In the genomic region with DNA sequence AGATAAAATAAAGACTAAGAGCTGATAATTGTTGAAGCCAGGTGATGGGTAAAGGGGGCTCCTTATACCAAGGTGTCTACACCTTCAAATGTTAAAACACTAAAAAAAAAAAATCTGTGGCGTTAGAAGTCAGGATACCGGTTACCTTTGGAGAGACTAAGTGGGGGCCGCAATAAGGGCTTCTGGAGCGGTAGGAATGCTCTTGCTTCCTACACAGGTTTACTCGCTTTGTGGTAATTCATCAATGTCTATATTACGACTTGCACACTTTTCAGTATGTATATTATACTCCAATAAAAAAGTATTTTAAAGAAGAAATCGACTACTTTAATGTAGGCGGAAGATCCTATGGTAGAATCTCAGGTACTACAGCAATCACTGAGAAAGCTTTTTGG, we compare ENCODE assay signal across 8 cellular contexts. TPM values are rescaled to one million over a fixed set of nuclear protein-coding genes. Genes with fewer than 3 reads are reported as not detected.
DNase-seq lines count a peak whose midpoint lies in the region; ATAC-seq lines count a peak whose summit lies in the region.

No MANE protein-coding gene starts in this region.

- CTCF ChIA-PET in activated CD8-positive, alpha-beta T cell treated with anti-CD3 and anti-CD28 coated beads, Interleukin-2, amount 10 ng/mL, durations not matched to agents 7 days and 5 days (lab: Charles Lee), result interaction anchor here (0.7 to 2.7 kb wide), 12 partner anchors 8 to 832 kb away, joined by 3 to 39 read pairs (median 5); partner anchors contain the start of genes MRPS27 and PTCD2

- H3K4me1 ChIP-seq in iPS-18a (ENCODE audit: control insufficient read depth, low read depth, low read length), result peaks cover 12% of the 10 kb centered on the region
- H3K4me1 ChIP-seq in stomach smooth muscle (ENCODE audit: control insufficient read depth, insufficient read depth, low read length), result peaks cover 7% of the 10 kb centered on the region

- DNase-seq in NCI-H1694 treated with DMSO at 0.1 percent for 48 hours (lab: John Stamatoyannopoulos, UW) (peak; percentile 54), NCI-H1694 (lab: John Stamatoyannopoulos, UW) (no peak), SKM-1 (lab: John Stamatoyannopoulos, UW; ENCODE audit: unreplicated experiment) (no peak), Ammon's horn (ENCODE audit: low spot score) (no peak)
- no peak for DNase-seq in activated CD8-positive, alpha-beta T cell treated with anti-CD3 and anti-CD28 coated beads, Interleukin-2, amount 10 ng/mL, durations not matched to agents 7 days and 5 days
- DNase-seq in activated CD4-positive, alpha-beta T cell treated with anti-CD3 and anti-CD28 coated beads for 48 hours, result no peak

- H3K27ac ChIP-seq in iPS-18a (ENCODE audit: low read length) (no peak overlapping the region), stomach smooth muscle (ENCODE audit: low read length) (peak overlapping the region; percentile 88)

- no peaks in the 10 kb centered on the region for H3K27me3 Mint-ChIP-seq in activated CD8-positive, alpha-beta T cell treated with anti-CD3 and anti-CD28 coated beads, Interleukin-2, amount 10 ng/mL, durations not matched to agents 7 days and 5 days (ENCODE audit: low read depth)

- H3K9me3 Mint-ChIP-seq in activated CD8-positive, alpha-beta T cell treated with anti-CD3 and anti-CD28 coated beads, Interleukin-2, amount 10 ng/mL, durations not matched to agents 7 days and 5 days (ENCODE audit: insufficient read depth), result no peaks in the 10 kb centered on the region

- H3K36me3 Mint-ChIP-seq in activated CD8-positive, alpha-beta T cell treated with anti-CD3 and anti-CD28 coated beads, Interleukin-2, amount 10 ng/mL, durations not matched to agents 7 days and 5 days (ENCODE audit: low read depth), result peaks cover 32% of the 10 kb centered on the region

- POLR2A ChIA-PET in activated CD8-positive, alpha-beta T cell treated with anti-CD3 and anti-CD28 coated beads, Interleukin-2, amount 10 ng/mL, durations not matched to agents 7 days and 5 days (lab: Charles Lee), result interaction anchor here (0.6 to 3.3 kb wide), 5 partner anchors 9 to 543 kb away, joined by 3 to 48 read pairs (median 4); partner anchors contain the start of genes MRPS27 and PTCD2

- ATAC-seq in activated CD8-positive, alpha-beta T cell treated with anti-CD3 and anti-CD28 coated beads, Interleukin-2, amount 10 ng/mL, durations not matched to agents 7 days and 5 days, result no peak

- H3K4me1 Mint-ChIP-seq in activated CD8-positive, alpha-beta T cell treated with anti-CD3 and anti-CD28 coated beads, Interleukin-2, amount 10 ng/mL, durations not matched to agents 7 days and 5 days (ENCODE audit: low read depth), result peaks cover 32% of the 10 kb centered on the region

- H3K4me3 ChIP-seq in iPS-18a (ENCODE audit: low read length), result peak overlapping the region; percentile 56
- H3K4me3 ChIP-seq in stomach smooth muscle (ENCODE audit: low read length in 2 of 2), result peak overlapping the region; percentile 85

- H3K27ac Mint-ChIP-seq in activated CD8-positive, alpha-beta T cell treated with anti-CD3 and anti-CD28 coated beads, Interleukin-2, amount 10 ng/mL, durations not matched to agents 7 days and 5 days, result peak overlapping the region; percentile 91

- peak overlapping the region; percentile 88 for H3K4me3 Mint-ChIP-seq in activated CD8-positive, alpha-beta T cell treated with anti-CD3 and anti-CD28 coated beads, Interleukin-2, amount 10 ng/mL, durations not matched to agents 7 days and 5 days

- no peaks in the 10 kb centered on the region for H3K27me3 ChIP-seq in iPS-18a (ENCODE audit: control insufficient read depth, insufficient read depth, low read length)
- H3K27me3 ChIP-seq in stomach smooth muscle (ENCODE audit: control insufficient read depth in 1 of 2, insufficient read depth in 2 of 2, low read length in 2 of 2), result no peaks in the 10 kb centered on the region

- H3K9ac ChIP-seq in iPS-18a (ENCODE audit: low read length), result peak overlapping the region; percentile 47
- H3K9ac ChIP-seq in stomach smooth muscle (ENCODE audit: low read length in 2 of 2), result peak overlapping the region; percentile 77 to 81

- peaks cover 28% of the 10 kb centered on the region for H3K36me3 ChIP-seq in iPS-18a (ENCODE audit: control insufficient read depth, low read depth, low read length)
- H3K36me3 ChIP-seq in stomach smooth muscle (ENCODE audit: control insufficient read depth in 2 of 2, insufficient read depth in 2 of 2, low read length in 2 of 2), result peaks cover 9 to 13% of the 10 kb centered on the region in 2 donors

- H3K9me3 ChIP-seq in iPS-18a (ENCODE audit: control insufficient read depth, low read depth, low read length) (no peaks in the 10 kb centered on the region), stomach smooth muscle (ENCODE audit: control insufficient read depth in 2 of 2, low read length in 2 of 2) (no peaks in the 10 kb centered on the region)

RNA-seq across cellular contexts. Expression of gene MRPS27, which starts 12.5 kb away (rescaled TPM):
- total RNA-seq in activated CD8-positive, alpha-beta T cell treated with anti-CD3 and anti-CD28 coated beads, Interleukin-2, amount 10 ng/mL, durations not matched to agents 7 days and 5 days, result 10 to 100 TPM; 48.2 to 53.9 TPM

RNA-seq across cellular contexts. Expression of gene PTCD2, which starts 12.6 kb away (rescaled TPM):
- 1 to 10 TPM; 8.4 to 9.5 TPM for total RNA-seq in activated CD8-positive, alpha-beta T cell treated with anti-CD3 and anti-CD28 coated beads, Interleukin-2, amount 10 ng/mL, durations not matched to agents 7 days and 5 days
